Comparison of ENCODE assay signal across 12 cellular contexts in the genomic region with DNA sequence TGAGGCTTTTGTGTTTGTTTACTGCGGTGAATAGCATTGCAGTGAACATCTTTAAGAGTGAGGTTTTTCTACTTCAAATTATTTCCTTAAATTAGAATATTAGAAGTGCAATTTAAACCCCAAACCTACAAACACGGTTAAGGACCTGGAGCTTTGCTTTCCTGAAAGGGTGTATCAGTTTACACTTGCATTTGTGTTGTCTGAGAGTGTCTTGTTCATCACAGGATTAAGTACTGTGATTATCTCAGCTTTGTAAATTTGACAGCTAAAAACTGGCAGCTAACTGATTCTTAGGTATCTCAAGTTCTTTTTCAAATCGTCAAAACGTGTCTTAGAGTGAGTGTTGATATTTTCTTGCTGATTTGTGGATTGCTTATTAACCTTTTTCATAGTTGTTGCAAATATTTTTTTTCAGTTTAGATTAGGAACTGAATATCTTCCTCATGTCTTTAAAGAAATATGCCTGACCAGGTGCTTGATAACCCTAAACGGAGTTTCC. TPM values are rescaled to one million over a fixed set of nuclear protein-coding genes. Genes with fewer than 3 reads are reported as not detected.
DNase-seq lines count a peak whose midpoint lies in the region; ATAC-seq and TF ChIP-seq lines count a peak whose summit lies in the region.
"Had no signal": no experiment of that assay in that cellular context is flagged by ENCODE, and none has a peak within 500 bp of the region (broad histone marks: within the 10 kb centered on the region; RNA-seq: fewer than 3 reads in every experiment).

No MANE protein-coding gene starts in this region.

- H3K9me3 Mint-ChIP-seq in Calu3 (ENCODE audit: low read depth, unreplicated experiment) = no peaks in the 10 kb centered on the region

- H3K27ac ChIP-seq in hepatocyte (peak overlapping the region; percentile 38), stomach (peak overlapping the region in 4 of 5 donors; percentile 48 to 71 (median 62))

- 50% methylated on average over 5 of the region's 5 CpGs for whole genome bisulfite sequencing in hepatocyte (ENCODE audit: low lambda C conversion rate, missing lambda C conversion rate)
- WGBS in stomach, 5 donors = 34 to 49% (median 38%) methylated on average over 5 of the region's 5 CpGs

- H3K27me3 Mint-ChIP-seq in Calu3 (ENCODE audit: unreplicated experiment) = peaks cover 57% of the 10 kb centered on the region

- H3K27ac Mint-ChIP-seq in Calu3 (ENCODE audit: unreplicated experiment) = no peak overlapping the region

- H3K9me3 ChIP-seq in hepatocyte (ENCODE audit: low read depth) (no peaks in the 10 kb centered on the region), stomach (no peaks in the 10 kb centered on the region)

- no peaks in the 10 kb centered on the region for H3K36me3 ChIP-seq in hepatocyte (replicated peaks; ENCODE audit: insufficient read depth, low read depth)
- H3K36me3 ChIP-seq in stomach = no peaks in the 10 kb centered on the region

- no peak for ATAC-seq in GM21390 (IDR thresholded peaks at IDR 0.05; ENCODE audit: unreplicated experiment)
- ATAC-seq: HCT116 had no signal

- no peaks in the 10 kb centered on the region for H3K9me2 ChIP-seq in hepatocyte (replicated peaks; ENCODE audit: insufficient read depth)

- H3K36me3 Mint-ChIP-seq in Calu3 (ENCODE audit: insufficient read depth, unreplicated experiment) = peaks cover 10% of the 10 kb centered on the region

- H3K27me3 ChIP-seq in hepatocyte = no peaks in the 10 kb centered on the region
- H3K27me3 ChIP-seq in stomach = no peaks in the 10 kb centered on the region

- DNase-seq in NCI-H2171 treated with DMSO at 0.1 percent for 48 hours (lab: John Stamatoyannopoulos, UW) = peak; percentile 35
- DNase-seq in NCI-H2171 (lab: John Stamatoyannopoulos, UW) = no peak
- peak; percentile 77 for DNase-seq in NCI-H69 (lab: John Stamatoyannopoulos, UW)
- DNase-seq in hepatocyte (ENCODE audit: low spot score) = no peak
- DNase-seq in stomach = no peak
- DNase-seq in HuH-7.5 (ENCODE audit: low spot score) = no peak
- DNase-seq in Calu3 = no peak
- DNase-seq: GDM1, NCI-H2081 treated with DMSO at 0.1 percent for 48 hours, retina had no signal

- TF ChIP-seq EP300 in stomach (IDR thresholded peaks at IDR 0.05) = no peak

- no peak for TF ChIP-seq CTCF in hepatocyte (IDR thresholded peaks at IDR 0.05; ENCODE audit: poor library complexity)
- no peak for TF ChIP-seq CTCF in stomach (IDR thresholded peaks at IDR 0.05)
- no peak for TF ChIP-seq CTCF in Calu3 (IDR thresholded peaks at IDR 0.05; ENCODE audit: unreplicated experiment)

- no TSS peak for BruUV-seq in Calu3 (replicated peaks; lab: Mats Ljungman, UMichigan)

- no peak overlapping the region for H3K4me3 Mint-ChIP-seq in Calu3 (ENCODE audit: low read depth, unreplicated experiment)

- TF ChIP-seq POLR2A in stomach (IDR thresholded peaks at IDR 0.05) = no peak

- H3K79me2 ChIP-seq in hepatocyte = peaks cover 7% of the 10 kb centered on the region

- H3K4me1 Mint-ChIP-seq in Calu3 (ENCODE audit: low read depth, unreplicated experiment) = peaks cover 18% of the 10 kb centered on the region

- intact Hi-C loops in stomach (cut with DNase I; ENCODE audit: low total_unique reads) (no loop called here), Calu3 (cut with micrococcal nuclease; ENCODE audit: unreplicated experiment) (no loop called here)

- H3K4me1 ChIP-seq in hepatocyte (ENCODE audit: insufficient read depth) = peaks cover 14% of the 10 kb centered on the region
- peaks cover 12 to 38% (median 28%) of the 10 kb centered on the region in 4 donors for H3K4me1 ChIP-seq in stomach

- H4K20me1 ChIP-seq in hepatocyte (ENCODE audit: insufficient read depth, poor library complexity, severe bottlenecking) = no peaks in the 10 kb centered on the region

- peak overlapping the region; percentile 15 for H3K4me2 ChIP-seq in hepatocyte

- H3K4me3 ChIP-seq in hepatocyte (no peak overlapping the region), stomach (no peak overlapping the region)

- CTCF ChIA-PET in Calu3 (lab: Charles Lee) = interaction anchor here (1.4 kb wide), 1 partner anchor 76 kb away, joined by 5 read pairs; no protein-coding TSS in a partner anchor

- no peak overlapping the region for H2AFZ ChIP-seq in hepatocyte

RNA-seq across cellular contexts. Expression of a gene that starts 41.8 kb away (rescaled TPM):
- total RNA-seq in hepatocyte (42.7 and 49.0 TPM in 2 replicates), stomach (100 to 1,000 TPM; 126 to 201 (median 152) TPM), Calu3 (2022) (152 and 161 TPM in 2 replicates)
- polyA plus RNA-seq in hepatocyte (64.1 and 81.4 TPM in 2 replicates), stomach (10 to 100 TPM; 31.6 to 43.7 (median 40.6) TPM)

Comparison
In these comparisons a context has a peak if more than half of its experiments do, and no peak if none do; other contexts are left out.
1. DNase-seq: peak in NCI-H2171 treated with DMSO at 0.1 percent for 48 hours (single experiment) and NCI-H69 (single experiment); none in NCI-H2171 (single experiment), hepatocyte (single experiment), stomach (single experiment), HuH-7.5 (single experiment) and Calu3 (single experiment).